Comparison of ENCODE assay signal across 8 cellular contexts in genomic region chr6:15876406-15876805, GRCh38.
DNase-seq lines count a peak whose midpoint lies in the region; ATAC-seq lines count a peak whose summit lies in the region.

No MANE protein-coding gene starts in this region.

- peak in 1 of 2 donors; percentile 13 for DNase-seq in activated naive CD4-positive, alpha-beta T cell treated with anti-CD3 and anti-CD28 coated beads, Interleukin-2, amount 50 U/mL, for 72 hours (ENCODE audit: low spot score in 2 of 2)
- no peak for DNase-seq in activated naive CD4-positive, alpha-beta T cell treated with anti-CD3 and anti-CD28 coated beads, Interleukin-2, amount 50 U/mL, for 16 hours
- DNase-seq in SIG-M5 (lab: John Stamatoyannopoulos, UW) (peak; percentile 48), nucleus accumbens (lab: John Stamatoyannopoulos, UW) (no peak)
- no peak for DNase-seq in stimulated activated naive CD8-positive, alpha-beta T cell treated with anti-CD3 and anti-CD28 coated beads, Interleukin-15, Interleukin-2, amounts not matched to agents 100 U/mL and 50 U/mL, for 24 hours
- no peak for DNase-seq in activated naive CD4-positive, alpha-beta T cell treated with Interleukin-2 at 50 U/mL for 16 hours
- no peak for DNase-seq in activated effector memory CD4-positive, alpha-beta T cell treated with anti-CD3 and anti-CD28 coated beads, Interleukin-2, amount 50 U/mL, for 16 hours

- H3K9me3 Mint-ChIP-seq in activated naive CD4-positive, alpha-beta T cell treated with anti-CD3 and anti-CD28 coated beads, Interleukin-2, amount 50 U/mL, for 72 hours = peaks cover 4 to 5% of the 10 kb centered on the region in 2 donors

- H3K27ac Mint-ChIP-seq in activated naive CD4-positive, alpha-beta T cell treated with anti-CD3 and anti-CD28 coated beads, Interleukin-2, amount 50 U/mL, for 72 hours = no peak overlapping the region

- ATAC-seq in activated naive CD4-positive, alpha-beta T cell treated with anti-CD3 and anti-CD28 coated beads, Interleukin-2, amount 50 U/mL, for 72 hours = peak; percentile 67 to 76
- ATAC-seq in HG02973 (IDR thresholded peaks at IDR 0.05; ENCODE audit: unreplicated experiment) = peak; percentile 74
- ATAC-seq in stimulated activated naive CD8-positive, alpha-beta T cell treated with anti-CD3 and anti-CD28 coated beads, Interleukin-15, Interleukin-2, amounts not matched to agents 100 U/mL and 50 U/mL, for 24 hours = peak; percentile 28

- H3K36me3 Mint-ChIP-seq in activated naive CD4-positive, alpha-beta T cell treated with anti-CD3 and anti-CD28 coated beads, Interleukin-2, amount 50 U/mL, for 72 hours = peaks cover 5 to 6% of the 10 kb centered on the region in 2 donors
